In the genomic region with DNA sequence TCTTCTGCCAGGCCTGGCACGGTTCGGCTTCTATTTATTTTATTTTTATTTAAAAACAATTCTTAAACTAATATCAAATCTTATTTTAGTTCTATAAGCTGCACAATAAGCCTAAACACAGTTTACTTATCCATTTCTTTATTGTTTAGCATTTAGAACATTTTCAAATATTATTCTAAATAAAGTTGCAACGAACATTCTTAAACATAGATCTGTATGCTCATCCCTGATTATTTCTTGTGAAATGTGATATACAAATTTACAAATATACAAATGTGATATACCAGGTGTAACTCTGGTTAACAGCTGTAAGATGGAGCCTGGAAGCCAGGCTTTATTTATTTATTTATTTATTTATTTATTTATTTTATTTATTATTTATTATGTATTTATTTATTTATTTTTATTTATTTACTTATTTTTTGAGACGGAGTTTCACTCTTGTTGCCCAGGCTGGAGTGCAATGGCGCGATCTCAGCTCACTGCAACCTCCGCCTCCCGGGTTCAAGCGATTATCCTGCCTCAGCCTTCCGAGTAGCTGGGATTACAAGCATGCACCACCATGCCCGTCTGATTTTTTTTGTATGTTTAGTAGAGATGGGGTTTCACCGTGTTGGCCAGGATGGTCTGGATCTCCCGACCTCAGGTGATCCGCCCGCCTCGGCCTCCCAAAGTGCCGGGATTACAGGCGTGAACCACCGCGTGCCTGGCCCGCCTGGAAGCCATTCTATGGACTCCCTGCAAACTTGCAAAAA, we compare ENCODE assay signal across 8 cellular contexts. TPM values are rescaled to one million over a fixed set of nuclear protein-coding genes. Genes with fewer than 3 reads are reported as not detected.
DNase-seq lines count a peak whose midpoint lies in the region; ATAC-seq, FAIRE-seq and TF ChIP-seq lines count a peak whose summit lies in the region.
"Not testable (repeated sequence)": the region's sequence is repeated elsewhere in the genome, so short reads cannot be mapped to it uniquely, and the experiment has no call there.
"Had no signal": no experiment of that assay in that cellular context is flagged by ENCODE, and none has a peak within 500 bp of the region (broad histone marks: within the 10 kb centered on the region; RNA-seq: fewer than 3 reads in every experiment).

No MANE protein-coding gene starts in this region.

- peak overlapping the region; percentile 88 for H3K9ac ChIP-seq in mucosa of stomach (ENCODE audit: low read length)
- peak overlapping the region; percentile 81 to 94 (median 93) for H3K9ac ChIP-seq in skeletal muscle tissue (ENCODE audit: low read depth in 1 of 3, low read length in 3 of 3)

- H2AFZ ChIP-seq in OCI-LY7 (ENCODE audit: low read length): not testable (repeated sequence)

- H3K9me3 ChIP-seq in OCI-LY7 (ENCODE audit: low read length); heart right ventricle; mucosa of stomach (ENCODE audit: control insufficient read depth, low read length); skeletal muscle tissue (ENCODE audit: control insufficient read depth in 3 of 3, low read length in 3 of 3): not testable (repeated sequence)

- peak overlapping the region; percentile 55 for H3K27ac ChIP-seq in OCI-LY7 (ENCODE audit: low read depth, low read length, poor library complexity, severe bottlenecking)
- H3K27ac ChIP-seq in cingulate gyrus (ENCODE audit: low read depth, low read length): peak overlapping the region; percentile 73
- peak overlapping the region; percentile 61 to 91 (median 86) for H3K27ac ChIP-seq in heart right ventricle
- peak overlapping the region; percentile 61 for H3K27ac ChIP-seq in skeletal muscle tissue (ENCODE audit: low read depth, low read length)

- H3K4me1 ChIP-seq in OCI-LY7 (ENCODE audit: insufficient read depth, low read length, poor library complexity, severe bottlenecking); mucosa of stomach (ENCODE audit: control insufficient read depth, insufficient read depth, low read length): not testable (repeated sequence)
- peaks cover 0 to 22% (median 11%) of the 10 kb centered on the region in 9 donors for H3K4me1 ChIP-seq in heart right ventricle
- H3K4me1 ChIP-seq in skeletal muscle tissue (ENCODE audit: control insufficient read depth in 3 of 3, insufficient read depth in 3 of 3, low read length in 3 of 3): peaks cover 3 to 13% (median 5%) of the 10 kb centered on the region in 3 donors

- 76 to 78% methylated on average over 21 of the region's 21 CpGs for WGBS in heart right ventricle, 2 donors

- not testable (repeated sequence) for H3K9me2 ChIP-seq in OCI-LY7 (ENCODE audit: insufficient read depth, low read length)

- intact Hi-C loops in OCI-LY7 (cut with micrococcal nuclease; ENCODE audit: unreplicated experiment): not testable (repeated sequence)
- intact Hi-C loops in activated T-helper 1 cell treated with anti-CD3 and anti-CD28 coated beads, Interleukin-12 subunit alpha, Interleukin-12 subunit beta, Interleukin-2, Interleukin-4 antibody, amounts not matched to agents 30 ng/mL and 10 ng/mL and 1 ng/mL, durations not matched to agents 14 hours and 24 hours and 36 hours (cut with micrococcal nuclease): loop anchor here (1.0 to 10.0 kb wide), 7 partner anchors 8 to 1344 kb away; partner anchors contain the start of genes ELAC1, MEX3C and SMAD4
- intact Hi-C loops in heart right ventricle (cut with DNase I): loop anchor here in 5 of 10 donors (5.0 to 10.0 kb wide), 3 partner anchors 84 to 756 kb away; partner anchors contain the start of gene SKA1 (in 3 of the 5)

- ATAC-seq in heart right ventricle: peak in 1 of 8 donors; percentile 1

- H3K27me3 Mint-ChIP-seq in activated T-helper 1 cell treated with anti-CD3 and anti-CD28 coated beads, Interleukin-12 subunit alpha, Interleukin-12 subunit beta, Interleukin-2, Interleukin-4 antibody, amounts not matched to agents 30 ng/mL and 10 ng/mL and 1 ng/mL, durations not matched to agents 14 hours and 24 hours and 36 hours (ENCODE audit: insufficient read depth): not testable (repeated sequence)

- not testable (repeated sequence) for H3K27me3 ChIP-seq in heart right ventricle; mucosa of stomach (ENCODE audit: control insufficient read depth, insufficient read depth, low read length); skeletal muscle tissue (ENCODE audit: control insufficient read depth in 3 of 3, insufficient read depth in 3 of 3, low read length in 3 of 3)

- H3K4me3 Mint-ChIP-seq in activated T-helper 1 cell treated with anti-CD3 and anti-CD28 coated beads, Interleukin-12 subunit alpha, Interleukin-12 subunit beta, Interleukin-2, Interleukin-4 antibody, amounts not matched to agents 30 ng/mL and 10 ng/mL and 1 ng/mL, durations not matched to agents 14 hours and 24 hours and 36 hours: peak overlapping the region; percentile 93

- peaks cover 22% of the 10 kb centered on the region for H3K36me3 ChIP-seq in OCI-LY7 (ENCODE audit: insufficient read depth, low read length)
- H3K36me3 ChIP-seq in heart right ventricle: peaks cover 0 to 27% (median 8%) of the 10 kb centered on the region in 9 donors
- H3K36me3 ChIP-seq in mucosa of stomach (ENCODE audit: control insufficient read depth, insufficient read depth, low read length): not testable (repeated sequence)
- H3K36me3 ChIP-seq in skeletal muscle tissue (ENCODE audit: control insufficient read depth in 3 of 3, insufficient read depth in 3 of 3, low read length in 3 of 3): peaks cover 19 to 21% (median 20%) of the 10 kb centered on the region in 3 donors

- H3K36me3 Mint-ChIP-seq in activated T-helper 1 cell treated with anti-CD3 and anti-CD28 coated beads, Interleukin-12 subunit alpha, Interleukin-12 subunit beta, Interleukin-2, Interleukin-4 antibody, amounts not matched to agents 30 ng/mL and 10 ng/mL and 1 ng/mL, durations not matched to agents 14 hours and 24 hours and 36 hours (ENCODE audit: low read depth): peaks cover 29% of the 10 kb centered on the region

- peak overlapping the region; percentile 97 for H3K27ac Mint-ChIP-seq in activated T-helper 1 cell treated with anti-CD3 and anti-CD28 coated beads, Interleukin-12 subunit alpha, Interleukin-12 subunit beta, Interleukin-2, Interleukin-4 antibody, amounts not matched to agents 30 ng/mL and 10 ng/mL and 1 ng/mL, durations not matched to agents 14 hours and 24 hours and 36 hours

- BruUV-seq in OCI-LY7 (replicated peaks; lab: Mats Ljungman, UMichigan): not testable (repeated sequence)

- DNase-seq in GM18507 (ENCODE audit: extremely low spot score, insufficient read length, low read depth); OCI-LY7 (ENCODE audit: low spot score); activated T-helper 1 cell treated with anti-CD3 and anti-CD28 coated beads, Interleukin-12 subunit alpha, Interleukin-12 subunit beta, Interleukin-2, Interleukin-4 antibody, amounts not matched to agents 30 ng/mL and 10 ng/mL and 1 ng/mL, durations not matched to agents 14 hours and 24 hours and 36 hours (ENCODE audit: low spot score); heart right ventricle: not testable (repeated sequence)

- not testable (repeated sequence) for H3K9me3 Mint-ChIP-seq in activated T-helper 1 cell treated with anti-CD3 and anti-CD28 coated beads, Interleukin-12 subunit alpha, Interleukin-12 subunit beta, Interleukin-2, Interleukin-4 antibody, amounts not matched to agents 30 ng/mL and 10 ng/mL and 1 ng/mL, durations not matched to agents 14 hours and 24 hours and 36 hours

- peak; percentile 35 for FAIRE-seq in GM18507 (lab: Jason Lieb, UNC)

- not testable (repeated sequence) for TF ChIP-seq CTCF in OCI-LY7 (conservative IDR thresholded peaks at IDR 0.05; ENCODE audit: low read length); heart right ventricle (IDR thresholded peaks at IDR 0.05)

- peak overlapping the region; percentile 55 for H3K4me2 ChIP-seq in OCI-LY7 (ENCODE audit: low read length)

- POLR2A ChIA-PET in OCI-LY7 (lab: Charles Lee): interaction anchor here (0.8 to 1.5 kb wide), 4 partner anchors 16 to 68 kb away, joined by 3 to 7 read pairs (median 3); no protein-coding TSS in a partner anchor

- not testable (repeated sequence) for H4K20me1 ChIP-seq in OCI-LY7 (ENCODE audit: insufficient read depth, low read length)

- H3K4me1 Mint-ChIP-seq in activated T-helper 1 cell treated with anti-CD3 and anti-CD28 coated beads, Interleukin-12 subunit alpha, Interleukin-12 subunit beta, Interleukin-2, Interleukin-4 antibody, amounts not matched to agents 30 ng/mL and 10 ng/mL and 1 ng/mL, durations not matched to agents 14 hours and 24 hours and 36 hours (ENCODE audit: low read depth): peaks cover 31% of the 10 kb centered on the region

- CTCF ChIA-PET in OCI-LY7 (lab: Charles Lee; ENCODE audit: unreplicated experiment): not testable (repeated sequence)

- H3K4me3 ChIP-seq in OCI-LY7 (ENCODE audit: low read depth, low read length, poor library complexity, severe bottlenecking) (peak overlapping the region; percentile 100), heart right ventricle (peak overlapping the region; percentile 47 to 94 (median 70)), mucosa of stomach (ENCODE audit: low read length) (peak overlapping the region; percentile 46), skeletal muscle tissue (ENCODE audit: low read length in 3 of 3) (peak overlapping the region; percentile 87 to 98 (median 98))

- H3K79me2 ChIP-seq in OCI-LY7 (ENCODE audit: insufficient read depth, low read depth, low read length): peaks cover 17% of the 10 kb centered on the region

RNA-seq across cellular contexts. Expression of gene CXXC1, which starts 1.0 kb away (rescaled TPM):
- 54.4 and 61.7 TPM in 2 replicates for total RNA-seq in OCI-LY7 (2014; rRNA removed; shearing (Covaris generic))
- 79.1 and 97.4 TPM in 2 replicates for total RNA-seq in OCI-LY7 (2022)
- 114 and 117 TPM in 2 replicates for total RNA-seq in activated T-helper 1 cell treated with anti-CD3 and anti-CD28 coated beads, Interleukin-12 subunit alpha, Interleukin-12 subunit beta, Interleukin-2, Interleukin-4 antibody, amounts not matched to agents 30 ng/mL and 10 ng/mL and 1 ng/mL, durations not matched to agents 14 hours and 24 hours and 36 hours
- 10 to 100 TPM; 22.1 to 49.6 (median 26.3) TPM for total RNA-seq in heart right ventricle
- polyA plus RNA-seq in heart right ventricle: 10 to 100 TPM; 37.5 to 66.6 TPM
- 13.6 TPM for total RNA-seq in skeletal muscle tissue

RNA-seq across cellular contexts. Expression of gene MBD1, which starts 7.2 kb away (rescaled TPM):
- total RNA-seq in OCI-LY7 (2014; rRNA removed; shearing (Covaris generic)): 39.8 and 42.2 TPM in 2 replicates
- 44.1 and 47.3 TPM in 2 replicates for total RNA-seq in OCI-LY7 (2022)
- 94.8 and 95.2 TPM in 2 replicates for total RNA-seq in activated T-helper 1 cell treated with anti-CD3 and anti-CD28 coated beads, Interleukin-12 subunit alpha, Interleukin-12 subunit beta, Interleukin-2, Interleukin-4 antibody, amounts not matched to agents 30 ng/mL and 10 ng/mL and 1 ng/mL, durations not matched to agents 14 hours and 24 hours and 36 hours
- 10 to 100 TPM; 39.2 to 59.0 (median 45.8) TPM for total RNA-seq in heart right ventricle
- polyA plus RNA-seq in heart right ventricle: 10 to 100 TPM; 29.5 to 39.0 TPM
- 29.2 TPM for total RNA-seq in skeletal muscle tissue

RNA-seq across cellular contexts. Expression of gene CFAP53, which starts 22.2 kb away (rescaled TPM):
- 0.57 TPM in 1 of 2 replicates, not detected in the other for total RNA-seq in OCI-LY7 (2014; rRNA removed; shearing (Covaris generic))
- total RNA-seq in OCI-LY7 (2022) (0.52 and 0.86 TPM in 2 replicates), heart right ventricle (under 1 TPM in 6 of 10 donors, not detected in 4; 0.15 to 0.25 (median 0.18) TPM), skeletal muscle tissue (not detected)
- total RNA-seq in activated T-helper 1 cell treated with anti-CD3 and anti-CD28 coated beads, Interleukin-12 subunit alpha, Interleukin-12 subunit beta, Interleukin-2, Interleukin-4 antibody, amounts not matched to agents 30 ng/mL and 10 ng/mL and 1 ng/mL, durations not matched to agents 14 hours and 24 hours and 36 hours: 0.31 and 0.34 TPM in 2 replicates
- polyA plus RNA-seq in heart right ventricle: under 1 TPM; 0.09 to 0.44 TPM
- total RNA-seq: G401 had no signal

Comparison
In these comparisons a context has a peak if more than half of its experiments do, and no peak if none do; other contexts are left out.
1. H3K4me3 ChIP-seq: peak in every context shown above with its lines; median percentile 100 in OCI-LY7; 98 in skeletal muscle tissue; 70 in heart right ventricle; 46 in mucosa of stomach.